ENCODE assay signal across 10 cellular contexts in genomic region chr11:74784234-74784633, GRCh38. TPM values are rescaled to one million over a fixed set of nuclear protein-coding genes. Genes with fewer than 3 reads are reported as not detected.
DNase-seq lines count a peak whose midpoint lies in the region; ATAC-seq and TF ChIP-seq lines count a peak whose summit lies in the region.
"Had no signal": no experiment of that assay in that cellular context is flagged by ENCODE, and none has a peak within 500 bp of the region (broad histone marks: within the 10 kb centered on the region; RNA-seq: fewer than 3 reads in every experiment).

No MANE protein-coding gene starts in this region.

- H3K4me1 ChIP-seq in uterus = peaks cover 0 to 4% of the 10 kb centered on the region in 2 donors

- CTCF ChIA-PET in activated naive CD4-positive, alpha-beta T cell treated with anti-CD3 and anti-CD28 coated beads, Interleukin-2, amount 10 ng/mL, durations not matched to agents 7 days and 5 days (lab: Charles Lee) = no interaction called here
- CTCF ChIA-PET in activated CD8-positive, alpha-beta T cell treated with anti-CD3 and anti-CD28 coated beads for 36 hours (lab: Charles Lee) = interaction anchor here (0.8 to 1.3 kb wide), 2 partner anchors 12 to 58 kb away, joined by 3 to 5 read pairs; no protein-coding TSS in a partner anchor

- intact Hi-C loops in activated CD8-positive, alpha-beta T cell treated with anti-CD3 and anti-CD28 coated beads for 36 hours (cut with micrococcal nuclease) = no loop called here
- intact Hi-C loops in uterus (cut with DNase I; ENCODE audit: low total_unique reads) = no loop called here

- H3K4me3 ChIP-seq in uterus = no peak overlapping the region
- H3K4me3 ChIP-seq: suprapubic skin had no signal

- H3K36me3 Mint-ChIP-seq in activated naive CD4-positive, alpha-beta T cell treated with anti-CD3 and anti-CD28 coated beads, Interleukin-2, amount 10 ng/mL, durations not matched to agents 7 days and 5 days = peaks cover 8% of the 10 kb centered on the region
- H3K36me3 Mint-ChIP-seq in activated CD8-positive, alpha-beta T cell treated with anti-CD3 and anti-CD28 coated beads for 36 hours (ENCODE audit: low read depth) = no peaks in the 10 kb centered on the region
- H3K36me3 Mint-ChIP-seq in stimulated activated memory B cell treated with anti-CD40 and anti-IgM and Interleukin-4, amounts not matched to agents 10 μg/mL and 1 μg/mL and 100 μg/mL, for 72 hours = peaks cover 1% of the 10 kb centered on the region

- DNase-seq in activated naive CD4-positive, alpha-beta T cell treated with anti-CD3 and anti-CD28 coated beads, Interleukin-2, amount 10 ng/mL, durations not matched to agents 7 days and 5 days = no peak
- no peak for DNase-seq in activated naive CD4-positive, alpha-beta T cell treated with Interleukin-2 at 50 U/mL for 16 hours
- DNase-seq in activated CD8-positive, alpha-beta T cell treated with anti-CD3 and anti-CD28 coated beads for 36 hours = no peak
- DNase-seq in kidney tubule cell (ENCODE audit: low spot score) (no peak), uterus (no peak)
- no peak for DNase-seq in stimulated activated CD4-positive, alpha-beta T cell treated with anti-CD3 and anti-CD28 coated beads, Interleukin-2, amount 100 ng/mL, for 48 hours

- no peak overlapping the region for H3K4me3 Mint-ChIP-seq in activated naive CD4-positive, alpha-beta T cell treated with anti-CD3 and anti-CD28 coated beads, Interleukin-2, amount 10 ng/mL, durations not matched to agents 7 days and 5 days
- no peak overlapping the region for H3K4me3 Mint-ChIP-seq in activated CD8-positive, alpha-beta T cell treated with anti-CD3 and anti-CD28 coated beads for 36 hours
- no peak overlapping the region for H3K4me3 Mint-ChIP-seq in stimulated activated memory B cell treated with anti-CD40 and anti-IgM and Interleukin-4, amounts not matched to agents 10 μg/mL and 1 μg/mL and 100 μg/mL, for 72 hours

- no peaks in the 10 kb centered on the region for H3K27me3 Mint-ChIP-seq in activated naive CD4-positive, alpha-beta T cell treated with anti-CD3 and anti-CD28 coated beads, Interleukin-2, amount 10 ng/mL, durations not matched to agents 7 days and 5 days
- no peaks in the 10 kb centered on the region for H3K27me3 Mint-ChIP-seq in activated CD8-positive, alpha-beta T cell treated with anti-CD3 and anti-CD28 coated beads for 36 hours
- H3K27me3 Mint-ChIP-seq in stimulated activated memory B cell treated with anti-CD40 and anti-IgM and Interleukin-4, amounts not matched to agents 10 μg/mL and 1 μg/mL and 100 μg/mL, for 72 hours = no peaks in the 10 kb centered on the region

- H3K27ac ChIP-seq in uterus = no peak overlapping the region
- H3K27ac ChIP-seq: suprapubic skin had no signal

- TF ChIP-seq CTCF in activated CD8-positive, alpha-beta T cell treated with anti-CD3 and anti-CD28 coated beads for 36 hours (IDR thresholded peaks at IDR 0.05) = no peak
- TF ChIP-seq CTCF in uterus (IDR thresholded peaks at IDR 0.05) = no peak

- no peaks in the 10 kb centered on the region for H3K27me3 ChIP-seq in uterus
- H3K27me3 ChIP-seq: suprapubic skin had no signal

- peak; percentile 54 for ATAC-seq in HG02798 (IDR thresholded peaks at IDR 0.05; ENCODE audit: poor library complexity, unreplicated experiment)
- ATAC-seq in activated CD8-positive, alpha-beta T cell treated with anti-CD3 and anti-CD28 coated beads for 36 hours = peak; percentile 67
- no peak for ATAC-seq in stimulated activated memory B cell treated with anti-CD40 and anti-IgM and Interleukin-4, amounts not matched to agents 10 μg/mL and 1 μg/mL and 100 μg/mL, for 72 hours

- POLR2A ChIA-PET in activated CD8-positive, alpha-beta T cell treated with anti-CD3 and anti-CD28 coated beads for 36 hours (lab: Charles Lee) = interaction anchor here (0.6 to 1.7 kb wide), 3 partner anchors 35 to 329 kb away, joined by 3 to 7 read pairs (median 3); partner anchors contain the start of gene RNF169

- no peaks in the 10 kb centered on the region for H3K36me3 ChIP-seq in uterus
- H3K36me3 ChIP-seq: suprapubic skin had no signal

- no peaks in the 10 kb centered on the region for H3K9me3 ChIP-seq in uterus
- H3K9me3 ChIP-seq: suprapubic skin had no signal

- no peaks in the 10 kb centered on the region for H3K9me3 Mint-ChIP-seq in activated naive CD4-positive, alpha-beta T cell treated with anti-CD3 and anti-CD28 coated beads, Interleukin-2, amount 10 ng/mL, durations not matched to agents 7 days and 5 days
- H3K9me3 Mint-ChIP-seq in activated CD8-positive, alpha-beta T cell treated with anti-CD3 and anti-CD28 coated beads for 36 hours = no peaks in the 10 kb centered on the region
- H3K9me3 Mint-ChIP-seq in stimulated activated memory B cell treated with anti-CD40 and anti-IgM and Interleukin-4, amounts not matched to agents 10 μg/mL and 1 μg/mL and 100 μg/mL, for 72 hours = no peaks in the 10 kb centered on the region

- H3K4me1 Mint-ChIP-seq in activated naive CD4-positive, alpha-beta T cell treated with anti-CD3 and anti-CD28 coated beads, Interleukin-2, amount 10 ng/mL, durations not matched to agents 7 days and 5 days = peaks cover 22% of the 10 kb centered on the region
- peaks cover 29% of the 10 kb centered on the region for H3K4me1 Mint-ChIP-seq in activated CD8-positive, alpha-beta T cell treated with anti-CD3 and anti-CD28 coated beads for 36 hours (ENCODE audit: low read depth)
- H3K4me1 Mint-ChIP-seq in stimulated activated memory B cell treated with anti-CD40 and anti-IgM and Interleukin-4, amounts not matched to agents 10 μg/mL and 1 μg/mL and 100 μg/mL, for 72 hours = peaks cover 23% of the 10 kb centered on the region

- TF ChIP-seq POLR2A in uterus (IDR thresholded peaks at IDR 0.05) = no peak

- peak overlapping the region; percentile 43 for H3K27ac Mint-ChIP-seq in activated naive CD4-positive, alpha-beta T cell treated with anti-CD3 and anti-CD28 coated beads, Interleukin-2, amount 10 ng/mL, durations not matched to agents 7 days and 5 days
- no peak overlapping the region for H3K27ac Mint-ChIP-seq in activated CD8-positive, alpha-beta T cell treated with anti-CD3 and anti-CD28 coated beads for 36 hours
- H3K27ac Mint-ChIP-seq in stimulated activated memory B cell treated with anti-CD40 and anti-IgM and Interleukin-4, amounts not matched to agents 10 μg/mL and 1 μg/mL and 100 μg/mL, for 72 hours = peak overlapping the region; percentile 3

RNA-seq across cellular contexts. Expression of gene RNF169, which starts 35.6 kb away (rescaled TPM):
- total RNA-seq in activated CD8-positive, alpha-beta T cell treated with anti-CD3 and anti-CD28 coated beads for 36 hours = 10 to 100 TPM; 13.9 to 14.2 TPM
- 10 to 100 TPM; 15.0 to 42.4 (median 25.0) TPM for total RNA-seq in uterus

RNA-seq across cellular contexts. Expression of gene CHRDL2, which starts 53.0 kb away (rescaled TPM):
- not detected for total RNA-seq in activated CD8-positive, alpha-beta T cell treated with anti-CD3 and anti-CD28 coated beads for 36 hours
- total RNA-seq in uterus = 100 to 1,000 TPM in 1 of 4 donors, 1 to 10 TPM in 1, under 1 TPM in 2; 0.41 to 115 (median 2.9) TPM
- total RNA-seq: NCI-H460, suprapubic skin had no signal
